Comparison of ENCODE assay signal across 17 cellular contexts in genomic region chr6:158073776-158074175, GRCh38.
DNase-seq lines count a peak whose midpoint lies in the region; TF ChIP-seq lines count a peak whose summit lies in the region.
"Had no signal": no experiment of that assay in that cellular context is flagged by ENCODE, and none has a peak within 500 bp of the region (broad histone marks: within the 10 kb centered on the region; RNA-seq: fewer than 3 reads in every experiment).

No MANE protein-coding gene starts in this region.

- H3K27ac ChIP-seq in SJCRH30 = no peak overlapping the region
- H3K27ac ChIP-seq: HL-60 had no signal

- H3K27me3 ChIP-seq in SJCRH30 = no peaks in the 10 kb centered on the region

- peaks cover 36% of the 10 kb centered on the region for H3K36me3 Mint-ChIP-seq in nephron (ENCODE audit: low read depth)

- peaks cover 40% of the 10 kb centered on the region for H3K36me3 ChIP-seq in SJCRH30

- H3K4me1 ChIP-seq in SJCRH30 = peaks cover 7% of the 10 kb centered on the region; the same call in 1 of the 2 replicates

- H3K4me3 Mint-ChIP-seq in nephron = no peak overlapping the region
- H3K4me3 Mint-ChIP-seq: B cell; CD8-positive, alpha-beta T cell; GM23338 had no signal

- no peak for TF ChIP-seq CTCF in nephron (IDR thresholded peaks at IDR 0.05; ENCODE audit: unreplicated experiment in 3 of 3)

- H3K27ac Mint-ChIP-seq in nephron = peak overlapping the region in 2 of 3 experiments; percentile 17 to 30
- H3K27ac Mint-ChIP-seq: B cell; CD8-positive, alpha-beta T cell; GM23338 had no signal

- no peak overlapping the region for H3K4me3 ChIP-seq in SJCRH30
- H3K4me3 ChIP-seq: GM23338 had no signal

- peak; percentile 28 for DNase-seq in COR-L47 (lab: John Stamatoyannopoulos, UW)
- DNase-seq in NCI-H146 treated with DMSO at 0.1 percent for 48 hours (lab: John Stamatoyannopoulos, UW; ENCODE audit: unreplicated experiment) = peak; percentile 30
- peak; percentile 52 to 73 for DNase-seq in SJCRH30
- DNase-seq in DMS 273 (lab: John Stamatoyannopoulos, UW; ENCODE audit: unreplicated experiment) = no peak
- no peak for DNase-seq in activated CD4-positive, CD25-positive, alpha-beta regulatory T cell treated with anti-CD3 and anti-CD28 coated beads, Interleukin-2, amount 50 U/mL, for 72 hours
- DNase-seq in activated gamma-delta T cell treated with Interleukin-2 at 50 U/mL for 16 hours = no peak
- DNase-seq: CD8-positive, alpha-beta T cell; GF-D8; NCI-H1048; NCI-H187; NCI-H226; NCI-H69; SHP77 had no signal

- peaks cover 11% of the 10 kb centered on the region for H3K4me1 Mint-ChIP-seq in nephron

- H3K27me3 Mint-ChIP-seq in nephron (ENCODE audit: low read depth) = no peaks in the 10 kb centered on the region
- H3K27me3 Mint-ChIP-seq: B cell had no signal

- H3K9me3 Mint-ChIP-seq in nephron = no peaks in the 10 kb centered on the region
- H3K9me3 Mint-ChIP-seq: CD8-positive, alpha-beta T cell; GM23338 had no signal

- no peaks in the 10 kb centered on the region for H3K9me3 ChIP-seq in SJCRH30 (replicated peaks)

Comparison
In these comparisons a context has a peak if more than half of its experiments do, and no peak if none do; other contexts are left out.
1. DNase-seq: peak in COR-L47 (single experiment), NCI-H146 treated with DMSO at 0.1 percent for 48 hours (single experiment) and SJCRH30 (2 of 2); none in DMS 273 (single experiment), activated CD4-positive, CD25-positive, alpha-beta regulatory T cell treated with anti-CD3 and anti-CD28 coated beads, Interleukin-2, amount 50 U/mL, for 72 hours (single experiment) and activated gamma-delta T cell treated with Interleukin-2 at 50 U/mL for 16 hours (single experiment).